In the genomic region with DNA sequence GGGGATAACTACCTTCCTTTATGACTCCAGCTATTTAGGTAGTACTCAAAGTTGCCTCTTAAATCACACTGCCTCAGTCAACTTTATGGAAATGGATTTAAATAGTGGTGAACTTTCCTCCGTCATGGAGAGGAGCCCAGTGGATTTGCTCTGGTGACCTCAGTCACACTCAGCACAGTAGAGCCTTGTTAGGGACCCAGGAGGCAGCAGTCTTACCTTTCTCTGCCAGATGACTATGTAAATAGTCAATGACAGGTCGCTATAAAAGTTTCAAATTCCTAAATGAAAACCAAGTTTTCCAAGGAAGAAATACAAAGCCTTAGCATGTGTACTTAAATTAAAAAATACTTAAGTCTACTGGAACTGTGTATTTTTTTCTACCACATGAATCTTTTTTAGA, we compare ENCODE assay signal across 18 cellular contexts.
A peak's percentile ranks its signal among the peaks of the same experiment; 100 is the strongest.
DNase-seq lines count a peak whose midpoint lies in the region; ATAC-seq, FAIRE-seq and TF ChIP-seq lines count a peak whose summit lies in the region.
"Had no signal": no experiment of that assay in that cellular context is flagged by ENCODE, and none has a peak within 500 bp of the region (broad histone marks: within the 10 kb centered on the region; RNA-seq: fewer than 3 reads in every experiment).

No MANE protein-coding gene starts in this region.

- H3K9me2 ChIP-seq in hepatocyte (replicated peaks; ENCODE audit: insufficient read depth), result no peaks in the 10 kb centered on the region

- H3K36me3 ChIP-seq in hepatocyte (replicated peaks; ENCODE audit: insufficient read depth, low read depth), result no peaks in the 10 kb centered on the region

- H3K27me3 ChIP-seq in hepatocyte, result no peaks in the 10 kb centered on the region

- H3K9me3 Mint-ChIP-seq in nephron progenitor cell (no peaks in the 10 kb centered on the region), type B pancreatic cell (no peaks in the 10 kb centered on the region)
- H3K9me3 Mint-ChIP-seq: CD4-positive, alpha-beta T cell had no signal

- TF ChIP-seq CTCF in hepatocyte (IDR thresholded peaks at IDR 0.05; ENCODE audit: poor library complexity) (no peak), nephron progenitor cell (IDR thresholded peaks at IDR 0.05) (no peak), type B pancreatic cell (conservative IDR thresholded peaks at IDR 0.05) (no peak)

- H3K27ac Mint-ChIP-seq in nephron progenitor cell, result peak overlapping the region; percentile 97
- peak overlapping the region; percentile 26 for H3K27ac Mint-ChIP-seq in type B pancreatic cell
- H3K27ac Mint-ChIP-seq: B cell; CD4-positive, alpha-beta T cell had no signal

- ATAC-seq in GM21423 (IDR thresholded peaks at IDR 0.05; ENCODE audit: unreplicated experiment), result no peak
- ATAC-seq: Right ventricle myocardium inferior, SK-N-SH treated with all-trans-retinoic acid at 6 μM for 48 hours had no signal

- WGBS in hepatocyte (ENCODE audit: low lambda C conversion rate, missing lambda C conversion rate), result 28% methylated on average over 2 of the region's 2 CpGs

- H3K4me3 Mint-ChIP-seq in nephron progenitor cell (no peak overlapping the region), type B pancreatic cell (no peak overlapping the region)
- H3K4me3 Mint-ChIP-seq: B cell; CD4-positive, alpha-beta T cell had no signal

- H3K4me3 ChIP-seq in hepatocyte, result no peak overlapping the region

- H3K4me2 ChIP-seq in hepatocyte, result peak overlapping the region; percentile 44

- H3K4me1 Mint-ChIP-seq in nephron progenitor cell (peaks cover 47% of the 10 kb centered on the region), type B pancreatic cell (ENCODE audit: unreplicated experiment) (peaks cover 32% of the 10 kb centered on the region)

- H2AFZ ChIP-seq in hepatocyte, result no peak overlapping the region

- H3K36me3 Mint-ChIP-seq in nephron progenitor cell (ENCODE audit: low read depth), result peaks cover 8% of the 10 kb centered on the region
- no peaks in the 10 kb centered on the region for H3K36me3 Mint-ChIP-seq in type B pancreatic cell

- no peaks in the 10 kb centered on the region for H4K20me1 ChIP-seq in hepatocyte (ENCODE audit: insufficient read depth, poor library complexity, severe bottlenecking)

- DNase-seq in HTR-8/SVneo (ENCODE audit: insufficient read length, low spot score), result no peak
- no peak for DNase-seq in hepatocyte (ENCODE audit: low spot score)
- DNase-seq in nephron progenitor cell, result no peak
- DNase-seq in type B pancreatic cell (ENCODE audit: extremely low spot score, unreplicated experiment), result no peak
- no peak for DNase-seq in ecto neural progenitor cell (ENCODE audit: low spot score)
- DNase-seq in retina, result no peak
- DNase-seq: CD4-positive, alpha-beta T cell; Karpas-422; MM.1S; NCI-H1417 treated with DMSO at 0.1 percent for 48 hours; NCI-H226; NCI-H69 had no signal

- H3K4me1 ChIP-seq in hepatocyte (ENCODE audit: insufficient read depth), result peaks cover 44% of the 10 kb centered on the region

- no peaks in the 10 kb centered on the region for H3K9me3 ChIP-seq in hepatocyte (ENCODE audit: low read depth)

- peaks cover 65% of the 10 kb centered on the region for H3K79me2 ChIP-seq in hepatocyte

- FAIRE-seq in HTR-8/SVneo (lab: Jason Lieb, UNC), result peak; percentile 44
- FAIRE-seq: D721Med, H1 had no signal

- H3K27ac ChIP-seq in hepatocyte, result peak overlapping the region; percentile 70

- H3K27me3 Mint-ChIP-seq in nephron progenitor cell (ENCODE audit: low read depth, poor library complexity) (no peaks in the 10 kb centered on the region), type B pancreatic cell (no peaks in the 10 kb centered on the region)
- H3K27me3 Mint-ChIP-seq: B cell had no signal
